17 cellular contexts compared by ENCODE assay signal in genomic region chr6:41097467-41098090, GRCh38. TPM values are rescaled to one million over a fixed set of nuclear protein-coding genes. Genes with fewer than 3 reads are reported as not detected.
DNase-seq lines count a peak whose midpoint lies in the region; ATAC-seq and TF ChIP-seq lines count a peak whose summit lies in the region.
"Had no signal": no experiment of that assay in that cellular context is flagged by ENCODE, and none has a peak within 500 bp of the region (broad histone marks: within the 10 kb centered on the region; RNA-seq: fewer than 3 reads in every experiment).

No MANE protein-coding gene starts in this region.

- DNase-seq in activated CD8-positive, alpha-beta T cell treated with anti-CD3 and anti-CD28 coated beads, Interleukin-2, amount 10 ng/mL, durations not matched to agents 7 days and 5 days, result no peak
- DNase-seq in activated CD8-positive, alpha-beta T cell treated with anti-CD3 and anti-CD28 coated beads for 36 hours, result no peak
- peak; percentile 64 for DNase-seq in brain microvascular endothelial cell
- peak; percentile 43 for DNase-seq in hepatic stellate cell (ENCODE audit: low spot score)
- DNase-seq in tibial artery, result no peak
- no peak for DNase-seq in DMS153 treated with DMSO at 0.1 percent for 48 hours (lab: John Stamatoyannopoulos, UW; ENCODE audit: unreplicated experiment)
- no peak for DNase-seq in iPS-NIHi7 (ENCODE audit: extremely low spot score)
- DNase-seq: activated CD4-positive, CD25-positive, alpha-beta regulatory T cell; activated T-cell treated with anti-CD3 and anti-CD28 coated beads, Interleukin-2, amount 50 U/mL, for 72 hours; cerebellar nuclear complex; HCEC 1CT; left cardiac atrium; NCI-H1436 treated with DMSO at 0.1 percent for 48 hours; nephron progenitor cell; upper lobe of right lung had no signal

- H3K36me3 ChIP-seq in brain microvascular endothelial cell (replicated peaks) (peaks cover 58% of the 10 kb centered on the region), tibial artery (peaks cover 46 to 76% (median 75%) of the 10 kb centered on the region in 3 donors)

- H3K4me3 Mint-ChIP-seq in activated CD8-positive, alpha-beta T cell treated with anti-CD3 and anti-CD28 coated beads, Interleukin-2, amount 10 ng/mL, durations not matched to agents 7 days and 5 days, result no peak overlapping the region
- no peak overlapping the region for H3K4me3 Mint-ChIP-seq in activated CD8-positive, alpha-beta T cell treated with anti-CD3 and anti-CD28 coated beads for 36 hours
- H3K4me3 Mint-ChIP-seq: activated T-cell treated with anti-CD3 and anti-CD28 coated beads, Interleukin-2, amount 50 U/mL, for 72 hours; nephron progenitor cell had no signal

- CTCF ChIA-PET in activated CD8-positive, alpha-beta T cell treated with anti-CD3 and anti-CD28 coated beads, Interleukin-2, amount 10 ng/mL, durations not matched to agents 7 days and 5 days (lab: Charles Lee), result no interaction called here
- CTCF ChIA-PET in activated CD8-positive, alpha-beta T cell treated with anti-CD3 and anti-CD28 coated beads for 36 hours (lab: Charles Lee), result no interaction called here

- intact Hi-C loops in activated CD8-positive, alpha-beta T cell treated with anti-CD3 and anti-CD28 coated beads for 36 hours (cut with micrococcal nuclease), result no loop called here
- intact Hi-C loops in tibial artery (cut with DNase I; ENCODE audit: low total_unique reads), result no loop called here

- peak overlapping the region; percentile 47 for H3K27ac Mint-ChIP-seq in activated CD8-positive, alpha-beta T cell treated with anti-CD3 and anti-CD28 coated beads, Interleukin-2, amount 10 ng/mL, durations not matched to agents 7 days and 5 days
- no peak overlapping the region for H3K27ac Mint-ChIP-seq in activated CD8-positive, alpha-beta T cell treated with anti-CD3 and anti-CD28 coated beads for 36 hours
- H3K27ac Mint-ChIP-seq: activated T-cell treated with anti-CD3 and anti-CD28 coated beads, Interleukin-2, amount 50 U/mL, for 72 hours; nephron progenitor cell had no signal

- in situ Hi-C loops in brain microvascular endothelial cell (cut with HindIII; ENCODE audit: low pct_ligation_motif_present, low sequenced_read_pairs), result no loop called here

- H3K27ac ChIP-seq in brain microvascular endothelial cell, result peak overlapping the region; percentile 50
- peak overlapping the region; percentile 11 to 21 for H3K27ac ChIP-seq in tibial artery
- H3K27ac ChIP-seq: A549, upper lobe of right lung had no signal

- peaks cover 0 to 20% (median 5%) of the 10 kb centered on the region in 4 donors for H3K4me1 ChIP-seq in tibial artery
- H3K4me1 ChIP-seq: A549, upper lobe of right lung had no signal

- POLR2A ChIA-PET in activated CD8-positive, alpha-beta T cell treated with anti-CD3 and anti-CD28 coated beads, Interleukin-2, amount 10 ng/mL, durations not matched to agents 7 days and 5 days (lab: Charles Lee), result no interaction called here
- POLR2A ChIA-PET in activated CD8-positive, alpha-beta T cell treated with anti-CD3 and anti-CD28 coated beads for 36 hours (lab: Charles Lee), result interaction anchor here (1.1 kb wide), 1 partner anchor 68 kb away, joined by 3 read pairs; no protein-coding TSS in a partner anchor

- no peak for ATAC-seq in activated CD8-positive, alpha-beta T cell treated with anti-CD3 and anti-CD28 coated beads, Interleukin-2, amount 10 ng/mL, durations not matched to agents 7 days and 5 days
- no peak for ATAC-seq in activated CD8-positive, alpha-beta T cell treated with anti-CD3 and anti-CD28 coated beads for 36 hours
- ATAC-seq in GM21825 (IDR thresholded peaks at IDR 0.05; ENCODE audit: unreplicated experiment), result no peak
- ATAC-seq: A549; activated T-cell treated with anti-CD3 and anti-CD28 coated beads, Interleukin-2, amount 50 U/mL, for 72 hours; left cardiac atrium; upper lobe of right lung had no signal

- TF ChIP-seq CTCF in activated CD8-positive, alpha-beta T cell treated with anti-CD3 and anti-CD28 coated beads for 36 hours (IDR thresholded peaks at IDR 0.05), result no peak
- TF ChIP-seq CTCF in brain microvascular endothelial cell (IDR thresholded peaks at IDR 0.05; ENCODE audit: low read depth, low read length, missing control alignments) (peak; percentile 41), tibial artery (IDR thresholded peaks at IDR 0.05) (no peak)

- no peaks in the 10 kb centered on the region for H3K9me3 Mint-ChIP-seq in activated CD8-positive, alpha-beta T cell treated with anti-CD3 and anti-CD28 coated beads, Interleukin-2, amount 10 ng/mL, durations not matched to agents 7 days and 5 days (ENCODE audit: insufficient read depth)
- H3K9me3 Mint-ChIP-seq in activated CD8-positive, alpha-beta T cell treated with anti-CD3 and anti-CD28 coated beads for 36 hours, result no peaks in the 10 kb centered on the region
- H3K9me3 Mint-ChIP-seq: activated T-cell treated with anti-CD3 and anti-CD28 coated beads, Interleukin-2, amount 50 U/mL, for 72 hours; nephron progenitor cell had no signal

- H3K27me3 Mint-ChIP-seq in activated CD8-positive, alpha-beta T cell treated with anti-CD3 and anti-CD28 coated beads, Interleukin-2, amount 10 ng/mL, durations not matched to agents 7 days and 5 days (ENCODE audit: low read depth), result no peaks in the 10 kb centered on the region
- no peaks in the 10 kb centered on the region for H3K27me3 Mint-ChIP-seq in activated CD8-positive, alpha-beta T cell treated with anti-CD3 and anti-CD28 coated beads for 36 hours

- H3K4me3 ChIP-seq in brain microvascular endothelial cell (ENCODE audit: low read depth, low read length), result no peak overlapping the region
- H3K4me3 ChIP-seq in tibial artery, result no peak overlapping the region
- H3K4me3 ChIP-seq: A549, upper lobe of right lung had no signal

- H3K36me3 Mint-ChIP-seq in activated CD8-positive, alpha-beta T cell treated with anti-CD3 and anti-CD28 coated beads, Interleukin-2, amount 10 ng/mL, durations not matched to agents 7 days and 5 days (ENCODE audit: low read depth), result peaks cover 69% of the 10 kb centered on the region
- H3K36me3 Mint-ChIP-seq in activated CD8-positive, alpha-beta T cell treated with anti-CD3 and anti-CD28 coated beads for 36 hours (ENCODE audit: low read depth), result peaks cover 63% of the 10 kb centered on the region

- no peaks in the 10 kb centered on the region for H3K9me3 ChIP-seq in tibial artery
- H3K9me3 ChIP-seq: A549, upper lobe of right lung had no signal

- peaks cover 18% of the 10 kb centered on the region for H3K4me1 Mint-ChIP-seq in activated CD8-positive, alpha-beta T cell treated with anti-CD3 and anti-CD28 coated beads, Interleukin-2, amount 10 ng/mL, durations not matched to agents 7 days and 5 days (ENCODE audit: low read depth)
- H3K4me1 Mint-ChIP-seq in activated CD8-positive, alpha-beta T cell treated with anti-CD3 and anti-CD28 coated beads for 36 hours (ENCODE audit: low read depth), result peaks cover 7% of the 10 kb centered on the region
- H3K4me1 Mint-ChIP-seq: nephron progenitor cell had no signal

- no peaks in the 10 kb centered on the region for H3K27me3 ChIP-seq in brain microvascular endothelial cell (replicated peaks)
- no peaks in the 10 kb centered on the region for H3K27me3 ChIP-seq in tibial artery
- H3K27me3 ChIP-seq: upper lobe of right lung had no signal

RNA-seq across cellular contexts. Expression of gene NFYA, which starts 24.8 kb away (rescaled TPM):
- 10 to 100 TPM; 32.3 to 32.5 TPM for total RNA-seq in activated CD8-positive, alpha-beta T cell treated with anti-CD3 and anti-CD28 coated beads, Interleukin-2, amount 10 ng/mL, durations not matched to agents 7 days and 5 days
- total RNA-seq in activated CD8-positive, alpha-beta T cell treated with anti-CD3 and anti-CD28 coated beads for 36 hours, result 10 to 100 TPM; 30.7 to 31.1 TPM

RNA-seq across cellular contexts. Expression of gene OARD1, which starts 25.4 kb away (rescaled TPM):
- total RNA-seq in activated CD8-positive, alpha-beta T cell treated with anti-CD3 and anti-CD28 coated beads, Interleukin-2, amount 10 ng/mL, durations not matched to agents 7 days and 5 days, result 10 to 100 TPM; 30.2 to 31.9 TPM
- 10 to 100 TPM; 45.8 to 48.4 TPM for total RNA-seq in activated CD8-positive, alpha-beta T cell treated with anti-CD3 and anti-CD28 coated beads for 36 hours

RNA-seq across cellular contexts. Expression of gene APOBEC2, which starts 44.6 kb away (rescaled TPM):
- not detected for total RNA-seq in activated CD8-positive, alpha-beta T cell treated with anti-CD3 and anti-CD28 coated beads, Interleukin-2, amount 10 ng/mL, durations not matched to agents 7 days and 5 days
- total RNA-seq in activated CD8-positive, alpha-beta T cell treated with anti-CD3 and anti-CD28 coated beads for 36 hours, result not detected
- total RNA-seq: activated T-cell treated with anti-CD3 and anti-CD28 coated beads, Interleukin-2, amount 50 U/mL, for 72 hours; upper lobe of right lung had no signal

RNA-seq across cellular contexts. Expression of gene TSPO2, which starts 55.3 kb away (rescaled TPM):
- not detected for total RNA-seq in activated CD8-positive, alpha-beta T cell treated with anti-CD3 and anti-CD28 coated beads, Interleukin-2, amount 10 ng/mL, durations not matched to agents 7 days and 5 days
- not detected for total RNA-seq in activated CD8-positive, alpha-beta T cell treated with anti-CD3 and anti-CD28 coated beads for 36 hours
- total RNA-seq: activated T-cell treated with anti-CD3 and anti-CD28 coated beads, Interleukin-2, amount 50 U/mL, for 72 hours; left cardiac atrium; upper lobe of right lung had no signal

RNA-seq across cellular contexts. Expression of gene TREML1, which starts 56.6 kb away (rescaled TPM):
- not detected for total RNA-seq in activated CD8-positive, alpha-beta T cell treated with anti-CD3 and anti-CD28 coated beads, Interleukin-2, amount 10 ng/mL, durations not matched to agents 7 days and 5 days
- total RNA-seq in activated CD8-positive, alpha-beta T cell treated with anti-CD3 and anti-CD28 coated beads for 36 hours, result not detected
- total RNA-seq: activated T-cell treated with anti-CD3 and anti-CD28 coated beads, Interleukin-2, amount 50 U/mL, for 72 hours; left cardiac atrium had no signal

Comparison
In these comparisons a context has a peak if more than half of its experiments do, and no peak if none do; other contexts are left out.
1. DNase-seq: peak in brain microvascular endothelial cell (single experiment) and hepatic stellate cell (single experiment); none in activated CD8-positive, alpha-beta T cell treated with anti-CD3 and anti-CD28 coated beads, Interleukin-2, amount 10 ng/mL, durations not matched to agents 7 days and 5 days (single experiment), activated CD8-positive, alpha-beta T cell treated with anti-CD3 and anti-CD28 coated beads for 36 hours (single experiment), tibial artery (0 of 2), DMS153 treated with DMSO at 0.1 percent for 48 hours (single experiment) and iPS-NIHi7 (single experiment).